ENCODE assay signal across 25 cellular contexts in genomic region chr19:57242821-57243220, GRCh38. TPM values are rescaled to one million over a fixed set of nuclear protein-coding genes. Genes with fewer than 3 reads are reported as not detected.
DNase-seq lines count a peak whose midpoint lies in the region; ATAC-seq and TF ChIP-seq lines count a peak whose summit lies in the region.
"Had no signal": no experiment of that assay in that cellular context is flagged by ENCODE, and none has a peak within 500 bp of the region (broad histone marks: within the 10 kb centered on the region; RNA-seq: fewer than 3 reads in every experiment).

No MANE protein-coding gene starts in this region.

- peaks cover 53% of the 10 kb centered on the region for H3K36me3 Mint-ChIP-seq in activated naive CD4-positive, alpha-beta T cell treated with anti-CD3 and anti-CD28 coated beads, Interleukin-2, amount 10 ng/mL, durations not matched to agents 7 days and 5 days
- H3K36me3 Mint-ChIP-seq in activated naive CD4-positive, alpha-beta T cell treated with anti-CD3 and anti-CD28 coated beads, Interleukin-2, amount 50 U/mL, for 72 hours = peaks cover 64 to 74% of the 10 kb centered on the region in 2 donors
- peaks cover 5% of the 10 kb centered on the region for H3K36me3 Mint-ChIP-seq in glutamatergic neuron (ENCODE audit: unreplicated experiment)

- no peak overlapping the region for H3K27ac ChIP-seq in OCI-LY7 (ENCODE audit: low read depth, low read length, poor library complexity, severe bottlenecking)
- H3K27ac ChIP-seq: BLaER1, body of pancreas, gastroesophageal sphincter, lower lobe of right lung, RWPE1, tibial artery had no signal

- H3K9me3 ChIP-seq in OCI-LY7 (ENCODE audit: low read length) (no peaks in the 10 kb centered on the region), skeletal muscle satellite cell (replicated peaks; ENCODE audit: low read length) (no peaks in the 10 kb centered on the region)
- H3K9me3 ChIP-seq: BLaER1, body of pancreas, gastroesophageal sphincter, lower lobe of right lung had no signal

- DNase-seq in activated naive CD4-positive, alpha-beta T cell treated with anti-CD3 and anti-CD28 coated beads, Interleukin-2, amount 10 ng/mL, durations not matched to agents 7 days and 5 days = no peak
- no peak for DNase-seq in activated naive CD4-positive, alpha-beta T cell treated with anti-CD3 and anti-CD28 coated beads, Interleukin-2, amount 50 U/mL, for 72 hours (ENCODE audit: low spot score in 2 of 2)
- DNase-seq in OCI-LY7 (ENCODE audit: low spot score) = no peak
- no peak for DNase-seq in glutamatergic neuron
- no peak for DNase-seq in NCI-H2107 (lab: John Stamatoyannopoulos, UW)
- no peak for DNase-seq in NAMALWA (ENCODE audit: low spot score)
- DNase-seq: ACHN; activated CD4-positive, alpha-beta T cell treated with anti-CD3 and anti-CD28 coated beads, Interleukin-2, amount 50 U/mL, for 48 hours; activated CD4-positive, CD25-positive, alpha-beta regulatory T cell; activated naive CD8-positive, alpha-beta T cell treated with anti-CD3 and anti-CD28 coated beads for 36 hours; activated T-cell treated with anti-CD3 and anti-CD28 coated beads, Interleukin-2, amount 50 U/mL, for 1 hour; body of pancreas; effector memory CD4-positive, alpha-beta T cell; kidney; lower lobe of right lung; NCI-H1694; NCI-H526; stimulated activated CD4-positive, alpha-beta T cell treated with anti-CD3 and anti-CD28 coated beads, Interleukin-4, amount 100 ng/mL, for 4 hours; stimulated activated naive CD8-positive, alpha-beta T cell treated with anti-CD3 and anti-CD28 coated beads, Interleukin-15, amount 100 ng/mL, for 72 hours; tibial artery had no signal

- intact Hi-C loops in OCI-LY7 (cut with micrococcal nuclease; ENCODE audit: unreplicated experiment) = no loop called here

- H3K4me2 ChIP-seq in OCI-LY7 (ENCODE audit: low read length) (peak overlapping the region; percentile 75; the same call in 1 of the 2 replicates), skeletal muscle satellite cell (ENCODE audit: low read length) (peak overlapping the region; percentile 97)

- no TSS peak for BruUV-seq in OCI-LY7 (replicated peaks; lab: Mats Ljungman, UMichigan)

- CTCF ChIA-PET in activated naive CD4-positive, alpha-beta T cell treated with anti-CD3 and anti-CD28 coated beads, Interleukin-2, amount 10 ng/mL, durations not matched to agents 7 days and 5 days (lab: Charles Lee) = no interaction called here
- CTCF ChIA-PET in OCI-LY7 (lab: Charles Lee; ENCODE audit: unreplicated experiment) = no interaction called here

- no peaks in the 10 kb centered on the region for H3K27me3 ChIP-seq in skeletal muscle satellite cell (ENCODE audit: control insufficient read depth, insufficient read depth, low read length)
- H3K27me3 ChIP-seq: BLaER1, body of pancreas, gastroesophageal sphincter, tibial artery had no signal

- H3K27ac Mint-ChIP-seq in activated naive CD4-positive, alpha-beta T cell treated with anti-CD3 and anti-CD28 coated beads, Interleukin-2, amount 10 ng/mL, durations not matched to agents 7 days and 5 days = no peak overlapping the region
- no peak overlapping the region for H3K27ac Mint-ChIP-seq in activated naive CD4-positive, alpha-beta T cell treated with anti-CD3 and anti-CD28 coated beads, Interleukin-2, amount 50 U/mL, for 72 hours
- no peak overlapping the region for H3K27ac Mint-ChIP-seq in glutamatergic neuron (ENCODE audit: unreplicated experiment)
- H3K27ac Mint-ChIP-seq: activated naive CD8-positive, alpha-beta T cell treated with anti-CD3 and anti-CD28 coated beads for 36 hours; stimulated activated naive CD8-positive, alpha-beta T cell treated with anti-CD3 and anti-CD28 coated beads, Interleukin-15, amount 100 ng/mL, for 72 hours had no signal

- H3K4me1 ChIP-seq in OCI-LY7 (ENCODE audit: insufficient read depth, low read length, poor library complexity, severe bottlenecking) = peaks cover 20% of the 10 kb centered on the region
- H3K4me1 ChIP-seq in skeletal muscle satellite cell (ENCODE audit: control insufficient read depth, insufficient read depth, low read length) = peaks cover 9% of the 10 kb centered on the region

- H2AFZ ChIP-seq in OCI-LY7 (ENCODE audit: low read length) = no peak overlapping the region

- peaks cover 4% of the 10 kb centered on the region; the same call in 1 of the 2 replicates for H4K20me1 ChIP-seq in OCI-LY7 (ENCODE audit: insufficient read depth, low read length)

- H3K36me3 ChIP-seq in OCI-LY7 (ENCODE audit: insufficient read depth, low read length) (peaks cover 24% of the 10 kb centered on the region), skeletal muscle satellite cell (ENCODE audit: insufficient read depth, low read length) (peaks cover 30% of the 10 kb centered on the region)

- peaks cover 24% of the 10 kb centered on the region for H3K4me1 Mint-ChIP-seq in activated naive CD4-positive, alpha-beta T cell treated with anti-CD3 and anti-CD28 coated beads, Interleukin-2, amount 10 ng/mL, durations not matched to agents 7 days and 5 days
- H3K4me1 Mint-ChIP-seq in glutamatergic neuron (ENCODE audit: low read depth, unreplicated experiment) = peaks cover 5% of the 10 kb centered on the region

- no peaks in the 10 kb centered on the region for H3K27me3 Mint-ChIP-seq in activated naive CD4-positive, alpha-beta T cell treated with anti-CD3 and anti-CD28 coated beads, Interleukin-2, amount 10 ng/mL, durations not matched to agents 7 days and 5 days
- peaks cover 2% of the 10 kb centered on the region for H3K27me3 Mint-ChIP-seq in glutamatergic neuron (ENCODE audit: unreplicated experiment)
- H3K27me3 Mint-ChIP-seq: activated naive CD8-positive, alpha-beta T cell treated with anti-CD3 and anti-CD28 coated beads for 36 hours; stimulated activated naive CD8-positive, alpha-beta T cell treated with anti-CD3 and anti-CD28 coated beads, Interleukin-15, amount 100 ng/mL, for 72 hours had no signal

- POLR2A ChIA-PET in OCI-LY7 (lab: Charles Lee) = no interaction called here

- no peak for ATAC-seq in activated naive CD4-positive, alpha-beta T cell treated with anti-CD3 and anti-CD28 coated beads, Interleukin-2, amount 50 U/mL, for 72 hours
- no peak for ATAC-seq in GM21447 (IDR thresholded peaks at IDR 0.05; ENCODE audit: unreplicated experiment)
- ATAC-seq: body of pancreas; gastroesophageal sphincter; lower lobe of right lung; stimulated activated naive CD8-positive, alpha-beta T cell treated with anti-CD3 and anti-CD28 coated beads, Interleukin-15, amount 100 ng/mL, for 72 hours had no signal

- TF ChIP-seq CTCF in OCI-LY7 (conservative IDR thresholded peaks at IDR 0.05; ENCODE audit: low read length) (no peak), glutamatergic neuron (IDR thresholded peaks at IDR 0.05; ENCODE audit: partially characterized antibody, unreplicated experiment) (no peak)

- peaks cover 20% of the 10 kb centered on the region for H3K79me2 ChIP-seq in OCI-LY7 (ENCODE audit: insufficient read depth, low read depth, low read length)

- H3K9me3 Mint-ChIP-seq in activated naive CD4-positive, alpha-beta T cell treated with anti-CD3 and anti-CD28 coated beads, Interleukin-2, amount 10 ng/mL, durations not matched to agents 7 days and 5 days = peaks cover 2% of the 10 kb centered on the region
- H3K9me3 Mint-ChIP-seq in activated naive CD4-positive, alpha-beta T cell treated with anti-CD3 and anti-CD28 coated beads, Interleukin-2, amount 50 U/mL, for 72 hours = peaks cover 7 to 14% of the 10 kb centered on the region in 2 donors
- no peaks in the 10 kb centered on the region for H3K9me3 Mint-ChIP-seq in glutamatergic neuron (ENCODE audit: unreplicated experiment)

- peak overlapping the region; percentile 21 for H3K4me3 Mint-ChIP-seq in activated naive CD4-positive, alpha-beta T cell treated with anti-CD3 and anti-CD28 coated beads, Interleukin-2, amount 10 ng/mL, durations not matched to agents 7 days and 5 days
- H3K4me3 Mint-ChIP-seq in glutamatergic neuron (ENCODE audit: unreplicated experiment) = peak overlapping the region; percentile 25
- H3K4me3 Mint-ChIP-seq: activated naive CD8-positive, alpha-beta T cell treated with anti-CD3 and anti-CD28 coated beads for 36 hours had no signal

- no peak overlapping the region for H3K9ac ChIP-seq in skeletal muscle satellite cell (ENCODE audit: low read depth, low read length)
- H3K9ac ChIP-seq: BLaER1 had no signal

- no peaks in the 10 kb centered on the region for H3K9me2 ChIP-seq in OCI-LY7 (ENCODE audit: insufficient read depth, low read length)

- H3K4me3 ChIP-seq in OCI-LY7 (ENCODE audit: low read depth, low read length, poor library complexity, severe bottlenecking) (no peak overlapping the region), skeletal muscle satellite cell (ENCODE audit: low read length) (no peak overlapping the region)
- H3K4me3 ChIP-seq: BLaER1, body of pancreas had no signal

RNA-seq across cellular contexts. Expression of gene ZNF805, which starts 2.4 kb away (rescaled TPM):
- 10 to 100 TPM in 1 of 2 donors, 1 to 10 TPM in 1; 8.9 to 21.5 TPM for total RNA-seq in activated naive CD4-positive, alpha-beta T cell treated with anti-CD3 and anti-CD28 coated beads, Interleukin-2, amount 50 U/mL, for 72 hours
- total RNA-seq in OCI-LY7 (2014; rRNA removed; shearing (Covaris generic)) = 12.2 and 14.9 TPM in 2 replicates
- total RNA-seq in OCI-LY7 (2022) (8.1 and 10.9 TPM in 2 replicates), glutamatergic neuron (ENCODE audit: unreplicated experiment) (15.5 TPM)
- 12.7 and 15.2 TPM in 2 replicates for total RNA-seq in skeletal muscle satellite cell (2012; rRNA removed)

RNA-seq across cellular contexts. Expression of gene AURKC, which starts 12.0 kb away (rescaled TPM):
- total RNA-seq in activated naive CD4-positive, alpha-beta T cell treated with anti-CD3 and anti-CD28 coated beads, Interleukin-2, amount 50 U/mL, for 72 hours = 1 to 10 TPM; 1.2 to 1.4 TPM
- total RNA-seq in OCI-LY7 (2014; rRNA removed; shearing (Covaris generic)) = not detected in 2 replicates
- 1.1 TPM in 1 of 2 replicates, not detected in the other for total RNA-seq in OCI-LY7 (2022)
- total RNA-seq in glutamatergic neuron (ENCODE audit: unreplicated experiment) = 2.8 TPM
- 0.76 TPM in 1 of 2 replicates, not detected in the other for total RNA-seq in skeletal muscle satellite cell (2012; rRNA removed)
- total RNA-seq: body of pancreas had no signal

RNA-seq across cellular contexts. Expression of gene ZNF460, which starts 37.5 kb away (rescaled TPM):
- 10 to 100 TPM; 66.0 to 80.4 TPM for total RNA-seq in activated naive CD4-positive, alpha-beta T cell treated with anti-CD3 and anti-CD28 coated beads, Interleukin-2, amount 50 U/mL, for 72 hours
- total RNA-seq in OCI-LY7 (2014; rRNA removed; shearing (Covaris generic)) = 93.4 and 94.7 TPM in 2 replicates
- total RNA-seq in OCI-LY7 (2022) = 62.5 and 67.5 TPM in 2 replicates
- 62.1 TPM for total RNA-seq in glutamatergic neuron (ENCODE audit: unreplicated experiment)
- total RNA-seq in skeletal muscle satellite cell (2012; rRNA removed) = 53.1 and 53.5 TPM in 2 replicates

RNA-seq across cellular contexts. Expression of gene ZNF264, which starts 51.5 kb away (rescaled TPM):
- total RNA-seq in activated naive CD4-positive, alpha-beta T cell treated with anti-CD3 and anti-CD28 coated beads, Interleukin-2, amount 50 U/mL, for 72 hours = 10 to 100 TPM; 23.0 to 27.6 TPM
- 7.3 and 10.0 TPM in 2 replicates for total RNA-seq in OCI-LY7 (2014; rRNA removed; shearing (Covaris generic))
- total RNA-seq in OCI-LY7 (2022) = 12.2 and 12.6 TPM in 2 replicates
- total RNA-seq in glutamatergic neuron (ENCODE audit: unreplicated experiment) = 37.8 TPM
- total RNA-seq in skeletal muscle satellite cell (2012; rRNA removed) = 19.0 and 21.2 TPM in 2 replicates
